In genomic region chr19:40252395-40252794, GRCh38 we compare ENCODE assay signal across 1 cellular context.
A peak's percentile ranks its signal among the peaks of the same experiment; 100 is the strongest.
TF ChIP-seq lines count a peak whose summit lies in the region.

No MANE protein-coding gene starts in this region.

TF ChIP-seq in K562, 482 proteins besides CTCF, POLR2A, EP300 and RAD21:
- TF ChIP-seq ZFP36 (IDR thresholded peaks at IDR 0.05; ENCODE audit: low read depth, low read length, partially characterized antibody): no peak
- no peak for TF ChIP-seq ZNF431 (CRISPR knock-in tag; IDR thresholded peaks at IDR 0.05)
- TF ChIP-seq, protein P1, sequence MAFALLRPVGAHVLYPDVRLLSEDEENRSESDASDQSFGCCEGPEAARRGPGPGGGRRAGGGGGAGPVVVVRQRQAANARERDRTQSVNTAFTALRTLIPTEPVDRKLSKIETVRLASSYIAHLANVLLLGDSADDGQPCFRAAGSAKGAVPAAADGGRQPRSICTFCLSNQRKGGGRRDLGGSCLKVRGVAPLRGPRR (CRISPR knock-in tag; IDR thresholded peaks at IDR 0.05): no peak
- peak; percentile 47 for TF ChIP-seq PRDM10 (IDR thresholded peaks at IDR 0.05; ENCODE audit: partially characterized antibody)
